Comparison of ENCODE assay signal across 12 cellular contexts in genomic region chr10:122487231-122487765, GRCh38. TPM values are rescaled to one million over a fixed set of nuclear protein-coding genes. Genes with fewer than 3 reads are reported as not detected.
A peak's percentile ranks its signal among the peaks of the same experiment; 100 is the strongest.
DNase-seq lines count a peak whose midpoint lies in the region; TF ChIP-seq lines count a peak whose summit lies in the region.
"Had no signal": no experiment of that assay in that cellular context is flagged by ENCODE, and none has a peak within 500 bp of the region (broad histone marks: within the 10 kb centered on the region; RNA-seq: fewer than 3 reads in every experiment).

No MANE protein-coding gene starts in this region.

- intact Hi-C loops in CD14-positive monocyte (cut with micrococcal nuclease) (no loop called here), posterior vena cava (cut with DNase I) (no loop called here)

- no peak overlapping the region for H2AFZ ChIP-seq in Karpas-422 (ENCODE audit: low read length)

- H3K27ac ChIP-seq in WERI-Rb-1, result no peak overlapping the region
- peak overlapping the region; percentile 62 for H3K27ac ChIP-seq in muscle layer of colon (ENCODE audit: low read depth, low read length)
- H3K27ac ChIP-seq in Karpas-422 (ENCODE audit: low read length), result no peak overlapping the region
- H3K27ac ChIP-seq: adrenal gland, C4-2B, neutrophil had no signal

- H3K9me3 ChIP-seq in WERI-Rb-1 (ENCODE audit: severe bottlenecking), result no peaks in the 10 kb centered on the region
- H3K9me3 ChIP-seq in muscle layer of colon (ENCODE audit: low read length), result no peaks in the 10 kb centered on the region
- no peaks in the 10 kb centered on the region for H3K9me3 ChIP-seq in Karpas-422 (ENCODE audit: low read length)
- H3K9me3 ChIP-seq: adrenal gland, neutrophil had no signal

- H3K9me2 ChIP-seq in Karpas-422 (replicated peaks; ENCODE audit: insufficient read depth, low read length), result no peaks in the 10 kb centered on the region

- H3K27ac Mint-ChIP-seq in CD14-positive monocyte, result no peak overlapping the region
- H3K27ac Mint-ChIP-seq in mesothelial cell of epicardium, result no peak overlapping the region

- H3K9me3 Mint-ChIP-seq in CD14-positive monocyte, result peaks cover 0 to 4% (median 0%) of the 10 kb centered on the region in 7 donors
- H3K9me3 Mint-ChIP-seq in mesothelial cell of epicardium, result no peaks in the 10 kb centered on the region

- TF ChIP-seq CTCF in CD14-positive monocyte (IDR thresholded peaks at IDR 0.05), result no peak
- no peak for TF ChIP-seq CTCF in WERI-Rb-1 (IDR thresholded peaks at IDR 0.05; ENCODE audit: low read depth, low read length)
- TF ChIP-seq CTCF in mesothelial cell of epicardium (IDR thresholded peaks at IDR 0.05; ENCODE audit: unreplicated experiment), result no peak

- H3K79me2 ChIP-seq in Karpas-422 (ENCODE audit: low read length), result no peaks in the 10 kb centered on the region

- H3K27me3 Mint-ChIP-seq in CD14-positive monocyte (ENCODE audit: low read depth in 3 of 3), result peaks cover 15 to 49% (median 23%) of the 10 kb centered on the region in 3 donors
- H3K27me3 Mint-ChIP-seq in mesothelial cell of epicardium (ENCODE audit: low read depth), result no peaks in the 10 kb centered on the region

- H3K4me1 Mint-ChIP-seq in CD14-positive monocyte, result peaks cover 18% of the 10 kb centered on the region
- peaks cover 33% of the 10 kb centered on the region for H3K4me1 Mint-ChIP-seq in mesothelial cell of epicardium

- H3K9ac ChIP-seq in muscle layer of colon (ENCODE audit: low read length) (no peak overlapping the region), Karpas-422 (ENCODE audit: low read length) (no peak overlapping the region)

- H3K36me3 ChIP-seq in WERI-Rb-1, result no peaks in the 10 kb centered on the region
- H3K36me3 ChIP-seq in muscle layer of colon (ENCODE audit: insufficient read depth, low read length), result no peaks in the 10 kb centered on the region
- H3K36me3 ChIP-seq in Karpas-422 (ENCODE audit: insufficient read depth, low read length), result no peaks in the 10 kb centered on the region
- H3K36me3 ChIP-seq: neutrophil had no signal

- H3K4me1 ChIP-seq in muscle layer of colon (ENCODE audit: insufficient read depth, low read length) (peaks cover 77% of the 10 kb centered on the region), Karpas-422 (ENCODE audit: low read length) (no peaks in the 10 kb centered on the region)

- no peaks in the 10 kb centered on the region for H4K20me1 ChIP-seq in Karpas-422 (ENCODE audit: insufficient read depth, low read depth, low read length)

- H3K27me3 ChIP-seq in WERI-Rb-1 (ENCODE audit: insufficient read depth, low read depth, severe bottlenecking) (no peaks in the 10 kb centered on the region), muscle layer of colon (ENCODE audit: control insufficient read depth in 1 of 2, insufficient read depth in 2 of 2, low read length in 2 of 2) (no peaks in the 10 kb centered on the region), Karpas-422 (ENCODE audit: low read length) (no peaks in the 10 kb centered on the region)
- H3K27me3 ChIP-seq: adrenal gland had no signal

- H3K4me2 ChIP-seq in Karpas-422 (ENCODE audit: low read depth, low read length, poor library complexity, severe bottlenecking), result no peak overlapping the region

- H3K4me3 ChIP-seq in WERI-Rb-1 (ENCODE audit: low read depth, low read length) (peak overlapping the region; percentile 5; the same call in 1 of the 2 replicates), muscle layer of colon (ENCODE audit: low read depth in 1 of 2, low read length in 2 of 2) (no peak overlapping the region), Karpas-422 (ENCODE audit: low read length) (no peak overlapping the region)
- H3K4me3 ChIP-seq: adrenal gland had no signal

- no peaks in the 10 kb centered on the region for H3K36me3 Mint-ChIP-seq in CD14-positive monocyte
- H3K36me3 Mint-ChIP-seq in mesothelial cell of epicardium, result no peaks in the 10 kb centered on the region

- DNase-seq in CD14-positive monocyte (ENCODE audit: low spot score) (peak; percentile 34), NCI-H128 (lab: John Stamatoyannopoulos, UW; ENCODE audit: unreplicated experiment) (peak; percentile 27), WERI-Rb-1 (peak; percentile 42), Karpas-422 (no peak), posterior vena cava (ENCODE audit: low spot score) (no peak), mesothelial cell of epicardium (ENCODE audit: low spot score in 2 of 2, unreplicated experiment in 2 of 2) (no peak), iPS-NIHi7 (ENCODE audit: extremely low spot score) (no peak)
- DNase-seq: adrenal gland had no signal

- H3K4me3 Mint-ChIP-seq in CD14-positive monocyte (no peak overlapping the region), mesothelial cell of epicardium (no peak overlapping the region)

RNA-seq across cellular contexts. Expression of gene HTRA1, which starts 25.9 kb away (rescaled TPM):
- polyA plus RNA-seq in CD14-positive monocyte, result 1 to 10 TPM in 1 of 2 donors, under 1 TPM in 1; 0.84 to 4.7 TPM
- total RNA-seq in Karpas-422 (2014; rRNA removed; shearing (Covaris generic); ENCODE audit: low replicate concordance), result not detected in 2 replicates
- total RNA-seq in posterior vena cava, result 100 to 1,000 TPM; 152 to 276 TPM
- 12.2 to 13.1 TPM (median 12.5 TPM) in 3 replicates for total RNA-seq in mesothelial cell of epicardium
- total RNA-seq: T-helper 1 cell treated with Interleukin-12 subunit alpha and Interleukin-12 subunit beta and Interleukin-4 antibody, amounts not matched to agents 30 ng/mL and 1 ng/mL, for 36 hours had no signal

RNA-seq across cellular contexts. Expression of gene ARMS2, which starts 32.8 kb away (rescaled TPM):
- polyA plus RNA-seq in CD14-positive monocyte, result not detected
- not detected in 2 replicates for total RNA-seq in Karpas-422 (2014; rRNA removed; shearing (Covaris generic); ENCODE audit: low replicate concordance)
- total RNA-seq in posterior vena cava (not detected), mesothelial cell of epicardium (not detected in 3 replicates)
- total RNA-seq: adrenal gland; T-helper 1 cell treated with Interleukin-12 subunit alpha and Interleukin-12 subunit beta and Interleukin-4 antibody, amounts not matched to agents 30 ng/mL and 1 ng/mL, for 36 hours had no signal

Comparison
In these comparisons a context has a peak if more than half of its experiments do, and no peak if none do; other contexts are left out.
1. DNase-seq: peak in CD14-positive monocyte (single experiment), NCI-H128 (single experiment) and WERI-Rb-1 (single experiment); none in Karpas-422 (single experiment), posterior vena cava (single experiment), mesothelial cell of epicardium (0 of 2) and iPS-NIHi7 (single experiment).
2. RNA of gene HTRA1, which starts 25.9 kb away (total RNA-seq): 152 to 276 TPM in posterior vena cava and 12.2 to 13.1 TPM in mesothelial cell of epicardium; not detected in Karpas-422; every median in the first group is over 10 times any median in the second.